8 cellular contexts compared by ENCODE assay signal in the genomic region with DNA sequence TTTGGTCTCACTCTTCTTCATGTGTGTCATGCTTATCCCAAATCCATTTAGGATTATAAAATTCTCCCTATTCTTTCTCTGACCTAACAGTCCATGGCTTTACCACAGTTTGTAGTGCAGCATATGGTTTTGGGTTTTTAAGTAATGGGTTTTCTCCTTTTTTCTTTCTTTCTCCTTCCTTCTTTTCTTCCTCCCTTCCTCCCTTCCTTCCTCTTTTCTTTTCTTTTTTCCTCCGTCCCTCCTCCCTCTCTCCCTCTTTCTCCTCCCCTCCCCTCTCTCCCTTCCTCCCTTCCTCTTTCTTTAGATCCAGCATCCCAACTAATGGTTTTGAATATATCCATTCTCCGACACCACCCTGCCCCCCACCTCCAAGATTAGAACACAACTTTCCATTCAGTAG.
"Had no signal": no experiment of that assay in that cellular context is flagged by ENCODE, and none has a peak within 500 bp of the region (broad histone marks: within the 10 kb centered on the region; RNA-seq: fewer than 3 reads in every experiment).

No MANE protein-coding gene starts in this region.

- H3K4me3 ChIP-seq: GM23248, HAP-1 had no signal

- H3K27ac ChIP-seq: GM23248, HL-60 had no signal

- H3K9me3 ChIP-seq: HAP-1 had no signal

- H3K36me3 ChIP-seq: HAP-1 had no signal

- H3K4me1 ChIP-seq: HAP-1 had no signal

- DNase-seq: GM23248, GOT3, H7, IMR-90, KBM-7 had no signal

- ATAC-seq: HCT116 had no signal
